ENCODE assay signal across 27 cellular contexts in genomic region chr15:25705430-25706115, GRCh38.
"Had no signal": no experiment of that assay in that cellular context is flagged by ENCODE, and none has a peak within 500 bp of the region (broad histone marks: within the 10 kb centered on the region; RNA-seq: fewer than 3 reads in every experiment).

No MANE protein-coding gene starts in this region.

- H3K9me3 ChIP-seq: body of pancreas, gastrocnemius medialis, psoas muscle, tibial nerve had no signal

- H3K9me3 Mint-ChIP-seq: activated CD4-positive, alpha-beta memory T cell treated with anti-CD3 and anti-CD28 coated beads for 36 hours; activated T-helper 17 cell treated with anti-CD3 and anti-CD28 coated beads, Interleukin-2, amount 50 U/mL, for 72 hours; mesothelial cell of epicardium; naive B cell; T-helper 1 cell treated with Interleukin-12 subunit alpha and Interleukin-12 subunit beta and Interleukin-4 antibody, amounts not matched to agents 30 μg/mL and 1 μg/mL, for 36 hours had no signal

- H3K4me3 Mint-ChIP-seq: activated CD4-positive, alpha-beta memory T cell treated with anti-CD3 and anti-CD28 coated beads for 36 hours; activated naive CD8-positive, alpha-beta T cell; activated T-helper 17 cell treated with anti-CD3 and anti-CD28 coated beads, Interleukin-2, amount 50 U/mL, for 72 hours; mesothelial cell of epicardium; naive B cell; T-helper 1 cell treated with Interleukin-12 subunit alpha and Interleukin-12 subunit beta and Interleukin-4 antibody, amounts not matched to agents 30 μg/mL and 1 μg/mL, for 36 hours had no signal

- H3K27me3 ChIP-seq: body of pancreas, gastrocnemius medialis, tibial nerve had no signal

- H3K36me3 Mint-ChIP-seq: activated naive CD8-positive, alpha-beta T cell; mesothelial cell of epicardium; naive B cell had no signal

- H2AFZ ChIP-seq: parathyroid adenoma had no signal

- H3K27ac ChIP-seq: body of pancreas, coronary artery, dorsolateral prefrontal cortex, gastrocnemius medialis, parathyroid adenoma, psoas muscle, tibial nerve had no signal

- H3K4me1 ChIP-seq: body of pancreas, gastrocnemius medialis, parathyroid adenoma, psoas muscle, tibial nerve had no signal

- DNase-seq: activated CD4-positive, alpha-beta memory T cell treated with anti-CD3 and anti-CD28 coated beads for 36 hours; activated CD4-positive, alpha-beta T cell treated with anti-CD3 and anti-CD28 coated beads for 48 hours; activated CD8-positive, alpha-beta memory T cell treated with anti-CD3 and anti-CD28 coated beads, Interleukin-2, amount 50 U/mL, for 4 hours; activated naive CD4-positive, alpha-beta T cell treated with Interleukin-2 at 50 U/mL for 16 hours; activated T-cell treated with anti-CD3 and anti-CD28 coated beads, Interleukin-2, amount 50 U/mL, for 1 hour; cerebellar nuclear complex; effector memory CD4-positive, alpha-beta T cell; gastrocnemius medialis; glutamatergic neuron; left ventricle myocardium superior; mammary epithelial cell; naive B cell; nucleus accumbens; psoas muscle; stimulated activated CD4-positive, alpha-beta T cell treated with anti-CD3 and anti-CD28 coated beads, Interleukin-2, amount 100 ng/mL, for 48 hours; stimulated activated naive CD4-positive, alpha-beta T cell treated with Interleukin-2 at 50 U/mL for 16 hours; SW 1271; T-helper 9 cell had no signal

- H3K4me1 Mint-ChIP-seq: activated T-helper 17 cell treated with anti-CD3 and anti-CD28 coated beads, Interleukin-2, amount 50 U/mL, for 72 hours; mesothelial cell of epicardium; naive B cell had no signal

- H3K36me3 ChIP-seq: gastrocnemius medialis had no signal

- H3K27ac Mint-ChIP-seq: activated CD4-positive, alpha-beta memory T cell treated with anti-CD3 and anti-CD28 coated beads for 36 hours; activated T-helper 17 cell treated with anti-CD3 and anti-CD28 coated beads, Interleukin-2, amount 50 U/mL, for 72 hours; mesothelial cell of epicardium; naive B cell; T-helper 1 cell treated with Interleukin-12 subunit alpha and Interleukin-12 subunit beta and Interleukin-4 antibody, amounts not matched to agents 30 μg/mL and 1 μg/mL, for 36 hours had no signal

- H3K4me3 ChIP-seq: body of pancreas, coronary artery, dorsolateral prefrontal cortex, gastrocnemius medialis, psoas muscle, tibial nerve had no signal

- H3K27me3 Mint-ChIP-seq: activated CD4-positive, alpha-beta memory T cell treated with anti-CD3 and anti-CD28 coated beads for 36 hours; activated naive CD8-positive, alpha-beta T cell; activated T-helper 17 cell treated with anti-CD3 and anti-CD28 coated beads, Interleukin-2, amount 50 U/mL, for 72 hours; naive B cell had no signal

- H3K79me2 ChIP-seq: parathyroid adenoma had no signal
